In genomic region chr14:19687880-19688279, GRCh38 we compare ENCODE assay signal across 16 cellular contexts. TPM values are rescaled to one million over a fixed set of nuclear protein-coding genes. Genes with fewer than 3 reads are reported as not detected.
"Had no signal": no experiment of that assay in that cellular context is flagged by ENCODE, and none has a peak within 500 bp of the region (broad histone marks: within the 10 kb centered on the region; RNA-seq: fewer than 3 reads in every experiment).

No MANE protein-coding gene starts in this region.

RNA-seq across cellular contexts. Expression of gene OR11H2, which starts 25.8 kb away (rescaled TPM):
- total RNA-seq: activated CD4-positive, alpha-beta memory T cell treated with anti-CD3 and anti-CD28 coated beads, Interleukin-2, amount 10 ng/mL, durations not matched to agents 7 days and 5 days; activated CD4-positive, alpha-beta T cell treated with anti-CD3 and anti-CD28 coated beads for 36 hours; activated CD4-positive, alpha-beta T cell treated with anti-CD3 and anti-CD28 coated beads, Interleukin-2, amount 10 ng/mL, durations not matched to agents 7 days and 5 days; activated CD8-positive, alpha-beta memory T cell treated with anti-CD3 and anti-CD28 coated beads, Interleukin-2, amount 10 ng/mL, durations not matched to agents 7 days and 5 days; activated CD8-positive, alpha-beta T cell treated with anti-CD3 and anti-CD28 coated beads, Interleukin-2, amount 10 ng/mL, durations not matched to agents 7 days and 5 days; activated naive CD8-positive, alpha-beta T cell treated with anti-CD3 and anti-CD28 coated beads, Interleukin-2, amount 10 ng/mL, durations not matched to agents 7 days and 5 days; activated T-helper 2 cell treated with anti-CD3 and anti-CD28 coated beads, Interferon-gamma antibody, Interleukin-2, Interleukin-4, amounts not matched to agents 10 μg/mL and 5 μg/mL and 100 μg/mL, durations not matched to agents 14 hours and 24 hours and 36 hours; ascending aorta; bronchial epithelial cell; cardiac muscle cell; T-cell; T-helper 1 cell treated with Interleukin-12 subunit alpha and Interleukin-12 subunit beta and Interleukin-4 antibody, amounts not matched to agents 30 ng/mL and 1 ng/mL, for 36 hours; T-helper 17 cell; T-helper 2 cell treated with Interferon-gamma antibody and Interleukin-4, amounts not matched to agents 100 ng/mL and 5 ng/mL, for 36 hours; WTC11 had no signal
- polyA plus RNA-seq: adipose tissue, cardiac muscle cell had no signal

RNA-seq across cellular contexts. Expression of gene OR4Q3, which starts 55.5 kb away (rescaled TPM):
- total RNA-seq: activated CD4-positive, alpha-beta memory T cell treated with anti-CD3 and anti-CD28 coated beads, Interleukin-2, amount 10 ng/mL, durations not matched to agents 7 days and 5 days; activated CD4-positive, alpha-beta T cell treated with anti-CD3 and anti-CD28 coated beads for 36 hours; activated CD4-positive, alpha-beta T cell treated with anti-CD3 and anti-CD28 coated beads, Interleukin-2, amount 10 ng/mL, durations not matched to agents 7 days and 5 days; activated CD8-positive, alpha-beta memory T cell treated with anti-CD3 and anti-CD28 coated beads, Interleukin-2, amount 10 ng/mL, durations not matched to agents 7 days and 5 days; activated CD8-positive, alpha-beta T cell treated with anti-CD3 and anti-CD28 coated beads, Interleukin-2, amount 10 ng/mL, durations not matched to agents 7 days and 5 days; activated naive CD8-positive, alpha-beta T cell treated with anti-CD3 and anti-CD28 coated beads, Interleukin-2, amount 10 ng/mL, durations not matched to agents 7 days and 5 days; activated T-helper 2 cell treated with anti-CD3 and anti-CD28 coated beads, Interferon-gamma antibody, Interleukin-2, Interleukin-4, amounts not matched to agents 10 μg/mL and 5 μg/mL and 100 μg/mL, durations not matched to agents 14 hours and 24 hours and 36 hours; ascending aorta; bronchial epithelial cell; cardiac muscle cell; T-cell; T-helper 1 cell treated with Interleukin-12 subunit alpha and Interleukin-12 subunit beta and Interleukin-4 antibody, amounts not matched to agents 30 ng/mL and 1 ng/mL, for 36 hours; T-helper 17 cell; T-helper 2 cell treated with Interferon-gamma antibody and Interleukin-4, amounts not matched to agents 100 ng/mL and 5 ng/mL, for 36 hours; WTC11 had no signal
- polyA plus RNA-seq: adipose tissue, cardiac muscle cell had no signal
